Comparison of ENCODE assay signal across 8 cellular contexts in the genomic region with DNA sequence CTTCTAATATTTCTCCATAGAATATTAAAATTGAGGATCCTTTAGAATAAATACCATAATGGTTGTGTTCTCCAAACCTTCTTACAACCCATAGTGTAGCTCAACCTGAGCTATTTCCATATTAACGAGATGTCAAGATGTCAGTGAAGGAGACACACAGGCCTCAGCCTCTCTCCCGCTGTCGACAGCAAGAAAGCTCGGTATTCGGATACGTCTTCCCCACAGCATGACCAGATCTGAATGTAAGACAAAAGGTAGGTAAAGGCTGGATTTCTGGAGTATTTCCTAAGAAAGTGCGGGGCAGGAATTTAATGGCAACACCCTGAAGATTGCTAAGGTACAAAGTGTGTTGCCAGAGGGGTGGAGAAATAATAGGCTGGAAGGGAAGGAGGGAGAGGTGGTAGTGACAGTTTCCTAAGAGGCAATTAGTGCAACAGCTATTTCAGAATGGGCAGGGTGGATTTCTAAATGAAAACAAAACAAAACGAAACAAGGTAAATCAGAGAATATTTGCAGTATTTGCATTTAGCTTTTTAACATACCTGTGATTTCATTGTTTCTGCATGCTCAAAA. TPM values are rescaled to one million over a fixed set of nuclear protein-coding genes. Genes with fewer than 3 reads are reported as not detected.
A peak's percentile ranks its signal among the peaks of the same experiment; 100 is the strongest.
DNase-seq lines count a peak whose midpoint lies in the region; FAIRE-seq and TF ChIP-seq lines count a peak whose summit lies in the region.

No MANE protein-coding gene starts in this region.

- no peaks in the 10 kb centered on the region for H3K27me3 ChIP-seq in SJCRH30
- H3K27me3 ChIP-seq in fibroblast of lung (ENCODE audit: control insufficient read depth, insufficient read depth, low read length): no peaks in the 10 kb centered on the region

- H3K36me3 ChIP-seq in SJCRH30 (peaks cover 2% of the 10 kb centered on the region; the same call in 1 of the 2 replicates), fibroblast of lung (ENCODE audit: control insufficient read depth, insufficient read depth, low read length) (no peaks in the 10 kb centered on the region)

- H4K20me1 ChIP-seq in fibroblast of lung (ENCODE audit: control insufficient read depth, extremely low read depth, insufficient read depth, low read length): no peaks in the 10 kb centered on the region

- DNase-seq in GM12892 (ENCODE audit: insufficient read length) (no peak), SJCRH30 (no peak), fibroblast of lung (ENCODE audit: low read depth in 2 of 2) (no peak), skeletal muscle cell (ENCODE audit: low read depth) (no peak), DMS53 treated with DMSO at 0.1 percent for 48 hours (lab: John Stamatoyannopoulos, UW; ENCODE audit: unreplicated experiment) (no peak), kidney glomerular epithelial cell (lab: John Stamatoyannopoulos, UW) (no peak), NCI-H345 treated with DMSO at 0.1 percent for 48 hours (lab: John Stamatoyannopoulos, UW; ENCODE audit: unreplicated experiment) (no peak), D341Med (ENCODE audit: low spot score) (no peak)

- no peaks in the 10 kb centered on the region for H3K9me3 ChIP-seq in SJCRH30 (replicated peaks)
- H3K9me3 ChIP-seq in fibroblast of lung (ENCODE audit: control insufficient read depth, insufficient read depth, low read depth, low read length): no peaks in the 10 kb centered on the region

- H2AFZ ChIP-seq in fibroblast of lung (ENCODE audit: low read length): no peak overlapping the region

- peak overlapping the region; percentile 92 for H3K4me3 ChIP-seq in SJCRH30
- peak overlapping the region; percentile 89 to 100 (median 98) for H3K4me3 ChIP-seq in fibroblast of lung (replicated peaks in 1 of 4; ENCODE audit: control extremely low read depth in 1 of 4, insufficient read depth in 1 of 4, low read depth in 3 of 4, low read length in 4 of 4)
- H3K4me3 ChIP-seq in skeletal muscle cell (ENCODE audit: low read depth, low read length): peak overlapping the region; percentile 94

- peaks cover 59% of the 10 kb centered on the region for H3K79me2 ChIP-seq in fibroblast of lung (ENCODE audit: control insufficient read depth, insufficient read depth, low read length)

- no peak for TF ChIP-seq POLR2A in GM12892 (IDR thresholded peaks at IDR 0.05; ENCODE audit: low read depth, low read length)

- TF ChIP-seq CTCF in fibroblast of lung (conservative IDR thresholded peaks at IDR 0.05 in 1 of 2, IDR thresholded peaks at IDR 0.05 in 1 of 2; ENCODE audit: low read depth in 1 of 2, low read length in 2 of 2): no peak

- peak overlapping the region; percentile 98 for H3K4me2 ChIP-seq in fibroblast of lung (ENCODE audit: extremely low read depth, insufficient read depth, low read length)

- no peak overlapping the region for H3K27ac ChIP-seq in SJCRH30
- H3K27ac ChIP-seq in fibroblast of lung (ENCODE audit: insufficient read depth, low read length): peak overlapping the region; percentile 95

- H3K4me1 ChIP-seq in SJCRH30 (peaks cover 12% of the 10 kb centered on the region; the same call in 1 of the 2 replicates), fibroblast of lung (ENCODE audit: control insufficient read depth, extremely low read depth, insufficient read depth, low read length) (peaks cover 16% of the 10 kb centered on the region)

- peak; percentile 76 for FAIRE-seq in GM12892 (lab: Jason Lieb, UNC)

- no peak overlapping the region for H3K9ac ChIP-seq in fibroblast of lung (ENCODE audit: insufficient read depth, low read length)

RNA-seq across cellular contexts. Expression of gene ADSS2, which starts 1.7 kb away (rescaled TPM):
- 40.1 TPM for polyA plus RNA-seq in GM12892 (2012; ENCODE audit: missing spikeins)
- 39.6 and 47.4 TPM in 2 replicates for total RNA-seq in SJCRH30 (2014; rRNA removed; shearing (Covaris generic))
- 50.1 and 62.1 TPM in 2 replicates for total RNA-seq in fibroblast of lung
- polyA plus RNA-seq in fibroblast of lung: 54.0 and 55.9 TPM in 2 replicates
- 35.0 and 36.9 TPM in 2 replicates for polyA plus RNA-seq in fibroblast of lung (2012)
- polyA minus RNA-seq in fibroblast of lung (ENCODE audit: low replicate concordance): 0.85 and 2.8 TPM in 2 replicates

RNA-seq across cellular contexts. Expression of gene CATSPERE, which starts 11.1 kb away (rescaled TPM):
- polyA plus RNA-seq in GM12892 (2012; ENCODE audit: missing spikeins): not detected
- total RNA-seq in SJCRH30 (2014; rRNA removed; shearing (Covaris generic)): 0.06 and 0.08 TPM in 2 replicates
- total RNA-seq in fibroblast of lung: 0.77 and 0.99 TPM in 2 replicates
- 0.08 and 0.59 TPM in 2 replicates for polyA plus RNA-seq in fibroblast of lung
- 0.05 TPM in 1 of 2 replicates, not detected in the other for polyA plus RNA-seq in fibroblast of lung (2012)
- polyA minus RNA-seq in fibroblast of lung (ENCODE audit: low replicate concordance): not detected in 2 replicates
